ENCODE assay signal across 8 cellular contexts in the genomic region with DNA sequence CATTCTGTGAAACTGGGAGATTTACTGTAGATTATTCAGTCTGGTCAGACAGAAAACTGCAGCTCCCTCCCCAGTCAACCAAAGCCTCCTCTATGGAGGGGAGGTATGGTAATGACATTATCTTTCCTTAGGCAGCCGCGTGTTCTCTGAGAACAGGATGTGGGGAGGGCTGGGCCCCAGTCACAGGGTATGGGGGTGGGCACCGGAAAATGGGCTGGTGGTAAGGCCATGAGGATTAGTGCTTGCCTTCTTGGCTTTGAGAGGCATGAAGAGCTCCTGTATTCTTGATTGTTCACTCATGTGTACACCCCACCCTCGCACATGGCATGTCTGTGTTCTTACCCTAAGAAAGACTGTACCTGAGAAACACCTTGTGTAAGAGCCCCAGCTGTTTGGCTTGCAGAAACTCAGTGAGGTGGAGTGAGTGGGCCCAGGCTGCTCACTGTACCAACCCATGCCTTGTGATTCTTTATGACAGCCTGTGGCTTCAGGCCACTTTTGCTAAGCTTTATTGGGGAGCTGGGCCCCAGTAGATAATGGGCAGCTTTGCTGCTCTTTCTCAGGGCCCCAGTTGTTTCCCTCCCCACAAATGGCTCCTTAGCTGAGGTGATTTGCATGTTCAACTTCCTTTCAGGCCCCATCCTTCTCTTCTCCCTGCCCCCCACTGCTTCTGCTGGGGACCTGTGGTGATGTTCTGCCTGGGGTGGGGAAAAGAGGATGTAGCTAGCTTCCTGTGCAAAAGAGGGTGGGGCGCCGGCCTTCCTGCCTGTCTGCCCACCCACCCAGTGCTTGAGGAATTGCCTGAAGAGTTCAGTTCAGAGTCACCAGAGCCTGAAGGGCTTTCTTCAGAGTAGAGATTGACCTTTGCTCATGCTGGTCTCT. TPM values are rescaled to one million over a fixed set of nuclear protein-coding genes. Genes with fewer than 3 reads are reported as not detected.
DNase-seq lines count a peak whose midpoint lies in the region; ATAC-seq and TF ChIP-seq lines count a peak whose summit lies in the region.

No MANE protein-coding gene starts in this region.

- peaks cover 0 to 24% (median 0%) of the 10 kb centered on the region in 6 donors for H3K36me3 ChIP-seq in spleen

- DNase-seq in GM12864 (ENCODE audit: low read depth) (peak; percentile 84), NCI-H82 treated with DMSO at 0.1 percent for 48 hours (lab: John Stamatoyannopoulos, UW; ENCODE audit: unreplicated experiment) (peak; percentile 68), foreskin melanocyte (peak; percentile 78), spleen (peak; percentile 92), NCI-H748 treated with DMSO at 0.1 percent for 48 hours (lab: John Stamatoyannopoulos, UW) (no peak), HuH-7 (ENCODE audit: low spot score) (no peak)
- DNase-seq in activated CD8-positive, alpha-beta memory T cell treated with anti-CD3 and anti-CD28 coated beads, Interleukin-2, amount 50 U/mL, for 4 hours: peak; percentile 75

- intact Hi-C loops in spleen (cut with DNase I; ENCODE audit: low total_unique reads): no loop called here

- H3K4me3 ChIP-seq in GM12864 (ENCODE audit: low read depth, low read length): peak overlapping the region; percentile 19
- H3K4me3 ChIP-seq in spleen: peak overlapping the region in 4 of 8 donors; percentile 6 to 56 (median 16)

- H3K9me3 ChIP-seq in spleen: no peaks in the 10 kb centered on the region

- peaks cover 61 to 100% (median 95%) of the 10 kb centered on the region in 6 donors for H3K4me1 ChIP-seq in spleen

- H3K27ac ChIP-seq in spleen: peak overlapping the region; percentile 53 to 92 (median 82)

- TF ChIP-seq CTCF in GM12864 (IDR thresholded peaks at IDR 0.05; ENCODE audit: low read depth, low read length, missing control alignments): no peak
- TF ChIP-seq CTCF in spleen (IDR thresholded peaks at IDR 0.05 in 8 of 11, conservative IDR thresholded peaks at IDR 0.05 in 3 of 11): no peak

- 5 to 15% (median 7%) methylated on average over 6 of the region's 6 CpGs; no CpG with 5 or more reads in 1 of the 5 donors for WGBS in spleen, 5 donors

- no peaks in the 10 kb centered on the region for H3K27me3 ChIP-seq in spleen (replicated peaks in 1 of 7)

- peak; percentile 49 for ATAC-seq in HG02623 (IDR thresholded peaks at IDR 0.05; ENCODE audit: unreplicated experiment)

- TF ChIP-seq POLR2A in spleen (IDR thresholded peaks at IDR 0.05): no peak

RNA-seq across cellular contexts. Expression of a gene that starts 30.7 kb away (rescaled TPM):
- 100 to 1,000 TPM; 298 to 396 (median 335) TPM for total RNA-seq in spleen
- polyA plus RNA-seq in spleen: 100 to 1,000 TPM; 101 to 197 (median 129) TPM

Comparison
In these comparisons a context has a peak if more than half of its experiments do, and no peak if none do; other contexts are left out.
1. DNase-seq: peak in GM12864 (single experiment), NCI-H82 treated with DMSO at 0.1 percent for 48 hours (single experiment), activated CD8-positive, alpha-beta memory T cell treated with anti-CD3 and anti-CD28 coated beads, Interleukin-2, amount 50 U/mL, for 4 hours (single experiment), foreskin melanocyte (single experiment) and spleen (single experiment); none in NCI-H748 treated with DMSO at 0.1 percent for 48 hours (single experiment) and HuH-7 (single experiment).